ENCODE assay signal across 13 cellular contexts in genomic region chr10:43576062-43576461, GRCh38. TPM values are rescaled to one million over a fixed set of nuclear protein-coding genes. Genes with fewer than 3 reads are reported as not detected.
DNase-seq lines count a peak whose midpoint lies in the region; ATAC-seq lines count a peak whose summit lies in the region.
"Had no signal": no experiment of that assay in that cellular context is flagged by ENCODE, and none has a peak within 500 bp of the region (broad histone marks: within the 10 kb centered on the region; RNA-seq: fewer than 3 reads in every experiment).

No MANE protein-coding gene starts in this region.

- no peaks in the 10 kb centered on the region for H3K27me3 Mint-ChIP-seq in activated T-cell treated with anti-CD3 and anti-CD28 coated beads, Interleukin-2, amount 50 U/mL, for 72 hours (ENCODE audit: low read depth)
- peaks cover 4% of the 10 kb centered on the region for H3K27me3 Mint-ChIP-seq in T-helper 1 cell treated with Interleukin-12 subunit alpha and Interleukin-12 subunit beta and Interleukin-4 antibody, amounts not matched to agents 30 μg/mL and 1 μg/mL, for 36 hours (ENCODE audit: low read depth)
- no peaks in the 10 kb centered on the region for H3K27me3 Mint-ChIP-seq in stimulated activated memory B cell treated with anti-CD40 and anti-IgM and Interleukin-4, amounts not matched to agents 10 μg/mL and 1 μg/mL and 100 μg/mL, for 72 hours

- peak overlapping the region; percentile 43 for H3K27ac Mint-ChIP-seq in activated T-cell treated with anti-CD3 and anti-CD28 coated beads, Interleukin-2, amount 50 U/mL, for 72 hours
- peak overlapping the region; percentile 14 for H3K27ac Mint-ChIP-seq in T-helper 1 cell treated with Interleukin-12 subunit alpha and Interleukin-12 subunit beta and Interleukin-4 antibody, amounts not matched to agents 30 μg/mL and 1 μg/mL, for 36 hours
- peak overlapping the region; percentile 90 for H3K27ac Mint-ChIP-seq in stimulated activated memory B cell treated with anti-CD40 and anti-IgM and Interleukin-4, amounts not matched to agents 10 μg/mL and 1 μg/mL and 100 μg/mL, for 72 hours
- H3K27ac Mint-ChIP-seq: WTC11 had no signal

- H3K4me1 Mint-ChIP-seq in activated T-cell treated with anti-CD3 and anti-CD28 coated beads, Interleukin-2, amount 50 U/mL, for 72 hours (ENCODE audit: low read depth) = peaks cover 36% of the 10 kb centered on the region
- peaks cover 14% of the 10 kb centered on the region for H3K4me1 Mint-ChIP-seq in T-helper 1 cell treated with Interleukin-12 subunit alpha and Interleukin-12 subunit beta and Interleukin-4 antibody, amounts not matched to agents 30 μg/mL and 1 μg/mL, for 36 hours (ENCODE audit: low read depth)
- H3K4me1 Mint-ChIP-seq in stimulated activated memory B cell treated with anti-CD40 and anti-IgM and Interleukin-4, amounts not matched to agents 10 μg/mL and 1 μg/mL and 100 μg/mL, for 72 hours = peaks cover 33% of the 10 kb centered on the region

- no peak for ATAC-seq in activated T-cell treated with anti-CD3 and anti-CD28 coated beads, Interleukin-2, amount 50 U/mL, for 72 hours (replicated peaks in 1 of 2)
- no peak for ATAC-seq in stimulated activated memory B cell treated with anti-CD40 and anti-IgM and Interleukin-4, amounts not matched to agents 10 μg/mL and 1 μg/mL and 100 μg/mL, for 72 hours
- no peak for ATAC-seq in HG03565 (IDR thresholded peaks at IDR 0.05; ENCODE audit: unreplicated experiment)
- ATAC-seq: WTC11 had no signal

- peaks cover 17 to 23% of the 10 kb centered on the region in 2 donors for H3K9me3 Mint-ChIP-seq in activated T-cell treated with anti-CD3 and anti-CD28 coated beads, Interleukin-2, amount 50 U/mL, for 72 hours
- peaks cover 36% of the 10 kb centered on the region for H3K9me3 Mint-ChIP-seq in T-helper 1 cell treated with Interleukin-12 subunit alpha and Interleukin-12 subunit beta and Interleukin-4 antibody, amounts not matched to agents 30 μg/mL and 1 μg/mL, for 36 hours
- peaks cover 13% of the 10 kb centered on the region for H3K9me3 Mint-ChIP-seq in stimulated activated memory B cell treated with anti-CD40 and anti-IgM and Interleukin-4, amounts not matched to agents 10 μg/mL and 1 μg/mL and 100 μg/mL, for 72 hours

- peaks cover 20 to 28% of the 10 kb centered on the region in 2 donors for H3K36me3 Mint-ChIP-seq in activated T-cell treated with anti-CD3 and anti-CD28 coated beads, Interleukin-2, amount 50 U/mL, for 72 hours (ENCODE audit: insufficient read depth in 2 of 2)
- H3K36me3 Mint-ChIP-seq in T-helper 1 cell treated with Interleukin-12 subunit alpha and Interleukin-12 subunit beta and Interleukin-4 antibody, amounts not matched to agents 30 μg/mL and 1 μg/mL, for 36 hours (ENCODE audit: low read depth) = peaks cover 9% of the 10 kb centered on the region
- peaks cover 7% of the 10 kb centered on the region for H3K36me3 Mint-ChIP-seq in stimulated activated memory B cell treated with anti-CD40 and anti-IgM and Interleukin-4, amounts not matched to agents 10 μg/mL and 1 μg/mL and 100 μg/mL, for 72 hours

- H3K4me3 Mint-ChIP-seq in activated T-cell treated with anti-CD3 and anti-CD28 coated beads, Interleukin-2, amount 50 U/mL, for 72 hours = peak overlapping the region; percentile 46 to 48
- peak overlapping the region; percentile 33 for H3K4me3 Mint-ChIP-seq in T-helper 1 cell treated with Interleukin-12 subunit alpha and Interleukin-12 subunit beta and Interleukin-4 antibody, amounts not matched to agents 30 μg/mL and 1 μg/mL, for 36 hours
- H3K4me3 Mint-ChIP-seq in stimulated activated memory B cell treated with anti-CD40 and anti-IgM and Interleukin-4, amounts not matched to agents 10 μg/mL and 1 μg/mL and 100 μg/mL, for 72 hours = peak overlapping the region; percentile 27
- H3K4me3 Mint-ChIP-seq: WTC11 had no signal

- no peak for DNase-seq in activated T-cell treated with anti-CD3 and anti-CD28 coated beads, Interleukin-2, amount 50 U/mL, for 72 hours
- DNase-seq in activated T-cell treated with anti-CD3 and anti-CD28 coated beads for 4 hours (no peak), islet precursor cell (no peak), NCI-H2107 treated with DMSO at 0.1 percent for 48 hours (lab: John Stamatoyannopoulos, UW; ENCODE audit: unreplicated experiment) (no peak)
- peak; percentile 27 for DNase-seq in central memory CD4-positive, alpha-beta T cell
- DNase-seq: cortex of kidney; esophagus squamous epithelium; NCI-H2171 treated with DMSO at 0.1 percent for 48 hours; stimulated activated CD4-positive, alpha-beta T cell treated with anti-CD3 and anti-CD28 coated beads, Interleukin-4, amount 100 ng/mL, for 4 hours had no signal

RNA-seq across cellular contexts. Expression of gene ZNF239, which starts 1.6 kb away (rescaled TPM):
- total RNA-seq in activated T-cell treated with anti-CD3 and anti-CD28 coated beads, Interleukin-2, amount 50 U/mL, for 72 hours = 1 to 10 TPM; 1.3 to 2.6 TPM

RNA-seq across cellular contexts. Expression of gene ZNF485, which starts 30.2 kb away (rescaled TPM):
- 1 to 10 TPM; 2.8 to 4.6 TPM for total RNA-seq in activated T-cell treated with anti-CD3 and anti-CD28 coated beads, Interleukin-2, amount 50 U/mL, for 72 hours

Comparison
In these comparisons a context has a peak if more than half of its experiments do, and no peak if none do; other contexts are left out.
1. H3K27ac Mint-ChIP-seq: peak in every context shown above with its lines; median percentile 90 in stimulated activated memory B cell treated with anti-CD40 and anti-IgM and Interleukin-4, amounts not matched to agents 10 μg/mL and 1 μg/mL and 100 μg/mL, for 72 hours; 43 in activated T-cell treated with anti-CD3 and anti-CD28 coated beads, Interleukin-2, amount 50 U/mL, for 72 hours; 14 in T-helper 1 cell treated with Interleukin-12 subunit alpha and Interleukin-12 subunit beta and Interleukin-4 antibody, amounts not matched to agents 30 μg/mL and 1 μg/mL, for 36 hours.